ENCODE assay signal across 19 cellular contexts in genomic region chr5:149005077-149005892, GRCh38. TPM values are rescaled to one million over a fixed set of nuclear protein-coding genes. Genes with fewer than 3 reads are reported as not detected.
DNase-seq lines count a peak whose midpoint lies in the region; ATAC-seq and TF ChIP-seq lines count a peak whose summit lies in the region.
"Had no signal": no experiment of that assay in that cellular context is flagged by ENCODE, and none has a peak within 500 bp of the region (broad histone marks: within the 10 kb centered on the region; RNA-seq: fewer than 3 reads in every experiment).

No MANE protein-coding gene starts in this region.

- H3K4me1 Mint-ChIP-seq in Calu3 (ENCODE audit: low read depth, unreplicated experiment) (peaks cover 64% of the 10 kb centered on the region), nephron progenitor cell (peaks cover 11% of the 10 kb centered on the region)
- H3K4me1 Mint-ChIP-seq: activated CD4-positive, alpha-beta T cell treated with anti-CD3 and anti-CD28 coated beads for 36 hours; CD4-positive, CD25-positive, alpha-beta regulatory T cell had no signal

- TF ChIP-seq CTCF in Calu3 (IDR thresholded peaks at IDR 0.05; ENCODE audit: unreplicated experiment), result no peak
- no peak for TF ChIP-seq CTCF in nephron progenitor cell (IDR thresholded peaks at IDR 0.05)
- no peak for TF ChIP-seq CTCF in OCI-LY7 (conservative IDR thresholded peaks at IDR 0.05; ENCODE audit: low read length)

- POLR2A ChIA-PET in OCI-LY7 (lab: Charles Lee), result no interaction called here

- H3K9me2 ChIP-seq in OCI-LY7 (ENCODE audit: insufficient read depth, low read length), result no peaks in the 10 kb centered on the region

- H3K4me3 ChIP-seq in OCI-LY7 (ENCODE audit: low read depth, low read length, poor library complexity, severe bottlenecking), result no peak overlapping the region
- H3K4me3 ChIP-seq: heart right ventricle, stomach had no signal

- H3K36me3 Mint-ChIP-seq in Calu3 (ENCODE audit: insufficient read depth, unreplicated experiment) (peaks cover 24% of the 10 kb centered on the region), nephron progenitor cell (ENCODE audit: low read depth) (no peaks in the 10 kb centered on the region)
- H3K36me3 Mint-ChIP-seq: CD4-positive, CD25-positive, alpha-beta regulatory T cell; natural killer cell treated with Interleukin-12 subunit alpha and Interleukin-12 subunit beta and Interleukin-15 and Interleukin-18, amount 100 ng/mL, for 72 hours had no signal

- H3K9me3 ChIP-seq in OCI-LY7 (ENCODE audit: low read length), result no peaks in the 10 kb centered on the region
- H3K9me3 ChIP-seq: heart right ventricle, stomach had no signal

- H4K20me1 ChIP-seq in OCI-LY7 (ENCODE audit: insufficient read depth, low read length), result no peaks in the 10 kb centered on the region

- CTCF ChIA-PET in Calu3 (lab: Charles Lee) (interaction anchor here (0.6 to 2.3 kb wide), 11 partner anchors 30 to 274 kb away, joined by 3 to 15 read pairs (median 4); no protein-coding TSS in a partner anchor), OCI-LY7 (lab: Charles Lee; ENCODE audit: unreplicated experiment) (no interaction called here)

- H3K4me2 ChIP-seq in OCI-LY7 (ENCODE audit: low read length), result no peak overlapping the region

- H3K36me3 ChIP-seq in OCI-LY7 (ENCODE audit: insufficient read depth, low read length), result no peaks in the 10 kb centered on the region
- H3K36me3 ChIP-seq: stomach had no signal

- no peak overlapping the region for H2AFZ ChIP-seq in OCI-LY7 (ENCODE audit: low read length)

- H3K9me3 Mint-ChIP-seq in Calu3 (ENCODE audit: low read depth, unreplicated experiment) (no peaks in the 10 kb centered on the region), nephron progenitor cell (no peaks in the 10 kb centered on the region)
- H3K9me3 Mint-ChIP-seq: activated T-cell treated with anti-CD3 and anti-CD28 coated beads, Interleukin-2, amount 50 U/mL, for 24 hours; CD4-positive, CD25-positive, alpha-beta regulatory T cell; natural killer cell treated with Interleukin-12 subunit alpha and Interleukin-12 subunit beta and Interleukin-15 and Interleukin-18, amount 100 ng/mL, for 72 hours had no signal

- no peak overlapping the region for H3K27ac ChIP-seq in OCI-LY7 (ENCODE audit: low read depth, low read length, poor library complexity, severe bottlenecking)
- H3K27ac ChIP-seq: heart right ventricle had no signal

- ATAC-seq in esophagus mucosa (peak; percentile 56), GM21619 (IDR thresholded peaks at IDR 0.05; ENCODE audit: unreplicated experiment) (no peak)
- ATAC-seq: activated CD4-positive, alpha-beta T cell treated with anti-CD3 and anti-CD28 coated beads for 36 hours; Panc1; T-helper 17 cell had no signal

- BruUV-seq in Calu3 (replicated peaks; lab: Mats Ljungman, UMichigan), result TSS peak; percentile 88
- no TSS peak for BruUV-seq in OCI-LY7 (replicated peaks; lab: Mats Ljungman, UMichigan)

- H3K27me3 Mint-ChIP-seq in Calu3 (ENCODE audit: unreplicated experiment), result no peaks in the 10 kb centered on the region
- peaks cover 12% of the 10 kb centered on the region for H3K27me3 Mint-ChIP-seq in nephron progenitor cell (ENCODE audit: low read depth, poor library complexity)

- H3K4me1 ChIP-seq in OCI-LY7 (ENCODE audit: insufficient read depth, low read length, poor library complexity, severe bottlenecking), result no peaks in the 10 kb centered on the region

- H3K4me3 Mint-ChIP-seq in Calu3 (ENCODE audit: low read depth, unreplicated experiment) (peak overlapping the region; percentile 25), nephron progenitor cell (no peak overlapping the region)
- H3K4me3 Mint-ChIP-seq: activated CD4-positive, alpha-beta T cell treated with anti-CD3 and anti-CD28 coated beads for 36 hours; activated T-cell treated with anti-CD3 and anti-CD28 coated beads, Interleukin-2, amount 50 U/mL, for 24 hours; CD4-positive, CD25-positive, alpha-beta regulatory T cell; natural killer cell treated with Interleukin-12 subunit alpha and Interleukin-12 subunit beta and Interleukin-15 and Interleukin-18, amount 100 ng/mL, for 72 hours; T-helper 17 cell had no signal

- no peaks in the 10 kb centered on the region for H3K79me2 ChIP-seq in OCI-LY7 (ENCODE audit: insufficient read depth, low read depth, low read length)

- H3K27ac Mint-ChIP-seq in Calu3 (ENCODE audit: unreplicated experiment) (peak overlapping the region; percentile 88), nephron progenitor cell (peak overlapping the region; percentile 55)
- H3K27ac Mint-ChIP-seq: activated CD4-positive, alpha-beta T cell treated with anti-CD3 and anti-CD28 coated beads for 36 hours; activated T-cell treated with anti-CD3 and anti-CD28 coated beads, Interleukin-2, amount 50 U/mL, for 24 hours; CD4-positive, CD25-positive, alpha-beta regulatory T cell; T-helper 17 cell had no signal

- intact Hi-C loops in Calu3 (cut with micrococcal nuclease; ENCODE audit: unreplicated experiment) (no loop called here), OCI-LY7 (cut with micrococcal nuclease; ENCODE audit: unreplicated experiment) (no loop called here)

- peak; percentile 78 for DNase-seq in Calu3
- DNase-seq in NCI-H69 (lab: John Stamatoyannopoulos, UW), result peak; percentile 31
- DNase-seq in nephron progenitor cell, result no peak
- DNase-seq in NCI-H526 treated with DMSO at 0.1 percent for 48 hours (lab: John Stamatoyannopoulos, UW), result no peak
- DNase-seq in OCI-LY7 (ENCODE audit: low spot score), result no peak
- no peak for DNase-seq in stimulated activated CD4-positive, alpha-beta T cell treated with anti-CD3 and anti-CD28 coated beads, Interleukin-4, amount 100 ng/mL, for 24 hours
- DNase-seq: activated CD4-positive, alpha-beta T cell treated with anti-CD3 and anti-CD28 coated beads for 36 hours; activated T-cell treated with anti-CD3 and anti-CD28 coated beads, Interleukin-2, amount 50 U/mL, for 24 hours; CD4-positive, CD25-positive, alpha-beta regulatory T cell; effector CD4-positive, alpha-beta T cell; heart right ventricle; MV-4-11; NCI-H2227 treated with DMSO at 0.1 percent for 48 hours; stomach; T-helper 17 cell had no signal

RNA-seq across cellular contexts. Expression of gene SH3TC2, which starts 57.6 kb away (rescaled TPM):
- total RNA-seq in Calu3 (2022), result 54.6 and 60.3 TPM in 2 replicates
- 3.4 TPM for total RNA-seq in esophagus mucosa
- not detected in 2 replicates for total RNA-seq in OCI-LY7 (2014; rRNA removed; shearing (Covaris generic))
- total RNA-seq in OCI-LY7 (2022), result not detected in 2 replicates
- total RNA-seq: activated CD4-positive, alpha-beta T cell treated with anti-CD3 and anti-CD28 coated beads for 36 hours; natural killer cell treated with Interleukin-12 subunit alpha and Interleukin-12 subunit beta and Interleukin-15 and Interleukin-18, amount 100 ng/mL, for 72 hours had no signal

Comparison
In these comparisons a context has a peak if more than half of its experiments do, and no peak if none do; other contexts are left out.
1. DNase-seq: peak in Calu3 (single experiment) and NCI-H69 (single experiment); none in nephron progenitor cell (single experiment), NCI-H526 treated with DMSO at 0.1 percent for 48 hours (single experiment), OCI-LY7 (single experiment) and stimulated activated CD4-positive, alpha-beta T cell treated with anti-CD3 and anti-CD28 coated beads, Interleukin-4, amount 100 ng/mL, for 24 hours (single experiment).
2. RNA of gene SH3TC2, which starts 57.6 kb away (total RNA-seq): 54.6 to 60.3 TPM in Calu3; 3.4 TPM in esophagus mucosa (single experiment) and not detected in OCI-LY7; every median in the first group is over 10 times any median in the second.